ENCODE assay signal across 12 cellular contexts in the genomic region with DNA sequence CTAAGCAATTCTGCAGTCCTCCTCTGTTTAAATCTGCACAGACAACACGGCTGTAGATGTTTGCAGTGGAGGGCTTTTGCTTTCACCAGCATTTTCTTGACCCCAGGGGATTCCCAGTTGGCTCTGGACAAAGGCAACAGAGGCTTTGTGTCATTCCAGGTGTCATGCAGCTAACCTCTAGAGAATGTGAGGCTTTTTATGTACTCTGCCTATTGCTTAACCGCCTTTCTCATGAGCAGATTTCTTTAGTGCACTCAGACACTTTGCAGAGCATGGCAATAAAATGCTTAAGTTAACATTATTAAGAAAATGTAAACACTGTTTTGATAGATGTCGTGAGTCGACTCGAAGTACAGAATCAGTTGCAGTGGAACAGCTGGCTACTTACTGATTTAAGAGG.
DNase-seq lines count a peak whose midpoint lies in the region.
"Had no signal": no experiment of that assay in that cellular context is flagged by ENCODE, and none has a peak within 500 bp of the region (broad histone marks: within the 10 kb centered on the region; RNA-seq: fewer than 3 reads in every experiment).

No MANE protein-coding gene starts in this region.

- H3K27ac ChIP-seq in mesendoderm (ENCODE audit: low read depth, low read length) = no peak overlapping the region
- H3K27ac ChIP-seq: right atrium auricular region, upper lobe of right lung had no signal

- no peaks in the 10 kb centered on the region for H3K36me3 ChIP-seq in mesendoderm (ENCODE audit: control insufficient read depth, insufficient read depth, low read length)
- H3K36me3 ChIP-seq: right atrium auricular region, upper lobe of right lung had no signal

- no peak overlapping the region for H3K4ac ChIP-seq in mesendoderm (ENCODE audit: low read depth, low read length)

- DNase-seq in DMS153 treated with DMSO at 0.1 percent for 48 hours (lab: John Stamatoyannopoulos, UW; ENCODE audit: unreplicated experiment) = peak; percentile 95
- DNase-seq in NCI-H1417 treated with DMSO at 0.1 percent for 48 hours (lab: John Stamatoyannopoulos, UW) = peak; percentile 15
- peak; percentile 38 to 70 for DNase-seq in SHP77 (lab: John Stamatoyannopoulos, UW)
- DNase-seq in mesendoderm = peak; percentile 57
- no peak for DNase-seq in C1 segment of cervical spinal cord (lab: John Stamatoyannopoulos, UW)
- DNase-seq in NCI-H2227 (lab: John Stamatoyannopoulos, UW; ENCODE audit: unreplicated experiment) = no peak
- no peak for DNase-seq in HCEC 1CT
- DNase-seq in GM19238 (ENCODE audit: insufficient read length, low spot score) = no peak
- DNase-seq: amniotic stem cell, upper lobe of right lung had no signal

- H3K4me2 ChIP-seq in mesendoderm (ENCODE audit: low read length) = no peak overlapping the region

- H3K56ac ChIP-seq in mesendoderm (ENCODE audit: low read length) = no peak overlapping the region

- H3K18ac ChIP-seq in mesendoderm (ENCODE audit: low read length) = no peak overlapping the region

- H4K5ac ChIP-seq in mesendoderm (ENCODE audit: low read length) = no peak overlapping the region

- H2BK15ac ChIP-seq in mesendoderm (replicated peaks; ENCODE audit: low read depth) = no peak overlapping the region

- no CpG with 5 or more reads among the region's 5 CpGs for WGBS in mesendoderm (ENCODE audit: extremely low coverage, insufficient coverage, low lambda C conversion rate)

- no peak overlapping the region for H4K8ac ChIP-seq in mesendoderm (ENCODE audit: low read depth, low read length)

- H2BK5ac ChIP-seq in mesendoderm (ENCODE audit: low read length) = no peak overlapping the region

- H3K4me3 ChIP-seq in mesendoderm (ENCODE audit: low read length) = no peak overlapping the region
- H3K4me3 ChIP-seq: K562, right atrium auricular region, upper lobe of right lung had no signal

- no peak overlapping the region for H3K9ac ChIP-seq in mesendoderm (ENCODE audit: low read length)

- no peaks in the 10 kb centered on the region for H3K4me1 ChIP-seq in mesendoderm (ENCODE audit: control insufficient read depth, low read depth, low read length)
- H3K4me1 ChIP-seq: right atrium auricular region, upper lobe of right lung had no signal

- H3K23ac ChIP-seq in mesendoderm (ENCODE audit: low read length) = no peak overlapping the region

- H3K79me2 ChIP-seq in mesendoderm (ENCODE audit: control insufficient read depth, insufficient read depth, low read length) = no peaks in the 10 kb centered on the region

- H3K79me1 ChIP-seq in mesendoderm (ENCODE audit: low read length) = no peaks in the 10 kb centered on the region

- no peaks in the 10 kb centered on the region for H3K27me3 ChIP-seq in mesendoderm (ENCODE audit: insufficient read depth, low read length, poor library complexity)
- H3K27me3 ChIP-seq: right atrium auricular region, upper lobe of right lung had no signal

- H2AK5ac ChIP-seq in mesendoderm (ENCODE audit: low read length) = no peak overlapping the region

- H2BK120ac ChIP-seq in mesendoderm (ENCODE audit: low read depth, low read length) = no peak overlapping the region

Comparison
In these comparisons a context has a peak if more than half of its experiments do, and no peak if none do; other contexts are left out.
1. DNase-seq: peak in DMS153 treated with DMSO at 0.1 percent for 48 hours (single experiment), NCI-H1417 treated with DMSO at 0.1 percent for 48 hours (single experiment), SHP77 (2 of 2) and mesendoderm (single experiment); none in C1 segment of cervical spinal cord (0 of 14), NCI-H2227 (single experiment), HCEC 1CT (single experiment) and GM19238 (single experiment).